In genomic region chr1:36160949-36161485, GRCh38 we compare ENCODE assay signal across 8 cellular contexts. TPM values are rescaled to one million over a fixed set of nuclear protein-coding genes. Genes with fewer than 3 reads are reported as not detected.
DNase-seq lines count a peak whose midpoint lies in the region; ATAC-seq and TF ChIP-seq lines count a peak whose summit lies in the region.

No MANE protein-coding gene starts in this region.

- no peak for TF ChIP-seq CTCF in WTC11 (IDR thresholded peaks at IDR 0.05)
- peak; percentile 57 for TF ChIP-seq CTCF in choroid plexus epithelial cell (conservative IDR thresholded peaks at IDR 0.05; ENCODE audit: low read depth, low read length)

- H3K9me2 ChIP-seq in Karpas-422 (replicated peaks; ENCODE audit: insufficient read depth, low read length): no peaks in the 10 kb centered on the region

- POLR2A ChIA-PET in WTC11 (lab: Charles Lee): interaction anchor here (0.5 to 3.0 kb wide), 5 partner anchors 11 to 31 kb away, joined by 3 to 19 read pairs (median 3); partner anchors contain the start of gene TRAPPC3

- H3K27ac Mint-ChIP-seq in WTC11: peak overlapping the region; percentile 88

- peaks cover 41% of the 10 kb centered on the region for H3K4me1 Mint-ChIP-seq in WTC11

- peak overlapping the region; percentile 91 for H3K27ac ChIP-seq in Karpas-422 (ENCODE audit: low read length)
- H3K27ac ChIP-seq in layer of hippocampus (ENCODE audit: low read depth, low read length): peak overlapping the region; percentile 97

- ATAC-seq in WTC11: peak; percentile 76
- no peak for ATAC-seq in HG03439 (IDR thresholded peaks at IDR 0.05; ENCODE audit: unreplicated experiment)
- no peak for ATAC-seq in HG02623 (IDR thresholded peaks at IDR 0.05; ENCODE audit: unreplicated experiment)

- no peaks in the 10 kb centered on the region for H3K27me3 Mint-ChIP-seq in WTC11 (ENCODE audit: low read depth)

- peaks cover 85% of the 10 kb centered on the region for H3K4me1 ChIP-seq in Karpas-422 (ENCODE audit: low read length)

- H3K4me3 Mint-ChIP-seq in WTC11: peak overlapping the region; percentile 67

- CTCF ChIA-PET in WTC11 (lab: Charles Lee): interaction anchor here (0.5 to 4.7 kb wide), 21 partner anchors 9 to 235 kb away, joined by 3 to 74 read pairs (median 9); partner anchors contain the start of genes SH3D21, TEKT2, THRAP3 and TRAPPC3

- 0 out of 2 replicates have a peak, but pooled peaks cover 6% of the 10 kb centered on the region for H3K36me3 ChIP-seq in Karpas-422 (ENCODE audit: insufficient read depth, low read length)

- no peaks in the 10 kb centered on the region for H3K36me3 Mint-ChIP-seq in WTC11

- H2AFZ ChIP-seq in Karpas-422 (ENCODE audit: low read length): no peak overlapping the region

- H3K4me2 ChIP-seq in Karpas-422 (ENCODE audit: low read depth, low read length, poor library complexity, severe bottlenecking): peak overlapping the region; percentile 93

- peaks cover 97% of the 10 kb centered on the region for H3K79me2 ChIP-seq in Karpas-422 (ENCODE audit: low read length)

- no peaks in the 10 kb centered on the region for H3K9me3 Mint-ChIP-seq in WTC11

- no peaks in the 10 kb centered on the region for H3K27me3 ChIP-seq in Karpas-422 (ENCODE audit: low read length)
- no peaks in the 10 kb centered on the region for H3K27me3 ChIP-seq in layer of hippocampus (ENCODE audit: control insufficient read depth, insufficient read depth, low read length)

- DNase-seq in GM03348 (ENCODE audit: low spot score) (peak; percentile 89), Karpas-422 (peak; percentile 84), WTC11 (ENCODE audit: low spot score) (peak; percentile 71), choroid plexus epithelial cell (ENCODE audit: low read depth) (peak; percentile 67)
- peak; percentile 63 to 64 for DNase-seq in stimulated activated CD4-positive, alpha-beta T cell treated with anti-CD3 and anti-CD28 coated beads, Interleukin-2, amount 100 ng/mL, for 48 hours

- peak overlapping the region; percentile 71 for H3K4me3 ChIP-seq in Karpas-422 (ENCODE audit: low read length)
- H3K4me3 ChIP-seq in choroid plexus epithelial cell (ENCODE audit: low read depth, low read length): peak overlapping the region; percentile 51

- H3K9me3 ChIP-seq in Karpas-422 (ENCODE audit: low read length): no peaks in the 10 kb centered on the region

- H3K9ac ChIP-seq in Karpas-422 (ENCODE audit: low read length): peak overlapping the region; percentile 80

- H4K20me1 ChIP-seq in Karpas-422 (ENCODE audit: insufficient read depth, low read depth, low read length): peaks cover 18% of the 10 kb centered on the region

TF ChIP-seq in WTC11, 78 proteins besides CTCF, POLR2A, EP300 and RAD21:
- TF ChIP-seq ZNF232 (CRISPR knock-in tag; IDR thresholded peaks at IDR 0.05) (no peak), HMGXB4 (CRISPR knock-in tag; IDR thresholded peaks at IDR 0.05) (0 out of 2 replicates have a peak, but pooled peaks have one; percentile 69), TEAD1 (CRISPR knock-in tag; IDR thresholded peaks at IDR 0.05) (peak; percentile 43; the same call in 1 of the 2 replicates), RELA (CRISPR knock-in tag; IDR thresholded peaks at IDR 0.05; ENCODE audit: borderline replicate concordance) (no peak), CREM (CRISPR knock-in tag; IDR thresholded peaks at IDR 0.05) (0 out of 2 replicates have a peak, but pooled peaks have one; percentile 29), FOXJ3 (CRISPR knock-in tag; IDR thresholded peaks at IDR 0.05; ENCODE audit: borderline replicate concordance) (no peak), NFYB (CRISPR knock-in tag; conservative IDR thresholded peaks at IDR 0.05; ENCODE audit: low read depth) (0 out of 2 replicates have a peak, but pooled peaks have one; percentile 19), ZNF416 (CRISPR knock-in tag; IDR thresholded peaks at IDR 0.05) (0 out of 2 replicates have a peak, but pooled peaks have one; percentile 50), FOXK1 (CRISPR knock-in tag; IDR thresholded peaks at IDR 0.05) (peak; percentile 66; the same call in 1 of the 2 replicates)
TF ChIP-seq in WTC11: peak in this region for 6.

RNA-seq across cellular contexts. Expression of gene MAP7D1, which starts 5.1 kb away (rescaled TPM):
- 24.1 and 87.3 TPM in 2 replicates for total RNA-seq in Karpas-422 (2014; rRNA removed; shearing (Covaris generic); ENCODE audit: low replicate concordance)
- total RNA-seq in WTC11 (2021): 65.0 to 88.7 TPM (median 72.0 TPM) in 3 replicates

RNA-seq across cellular contexts. Expression of gene TRAPPC3, which starts 11.7 kb away (rescaled TPM):
- total RNA-seq in Karpas-422 (2014; rRNA removed; shearing (Covaris generic); ENCODE audit: low replicate concordance): 46.7 and 81.0 TPM in 2 replicates
- total RNA-seq in WTC11 (2021): 48.9 to 52.5 TPM (median 52.0 TPM) in 3 replicates

RNA-seq across cellular contexts. Expression of gene COL8A2, which starts 36.0 kb away (rescaled TPM):
- total RNA-seq in Karpas-422 (2014; rRNA removed; shearing (Covaris generic); ENCODE audit: low replicate concordance): 0.04 TPM in 1 of 2 replicates, not detected in the other
- total RNA-seq in WTC11 (2021): 2.3 to 3.5 TPM (median 3.3 TPM) in 3 replicates
